1 cellular context compared by ENCODE assay signal in the genomic region with DNA sequence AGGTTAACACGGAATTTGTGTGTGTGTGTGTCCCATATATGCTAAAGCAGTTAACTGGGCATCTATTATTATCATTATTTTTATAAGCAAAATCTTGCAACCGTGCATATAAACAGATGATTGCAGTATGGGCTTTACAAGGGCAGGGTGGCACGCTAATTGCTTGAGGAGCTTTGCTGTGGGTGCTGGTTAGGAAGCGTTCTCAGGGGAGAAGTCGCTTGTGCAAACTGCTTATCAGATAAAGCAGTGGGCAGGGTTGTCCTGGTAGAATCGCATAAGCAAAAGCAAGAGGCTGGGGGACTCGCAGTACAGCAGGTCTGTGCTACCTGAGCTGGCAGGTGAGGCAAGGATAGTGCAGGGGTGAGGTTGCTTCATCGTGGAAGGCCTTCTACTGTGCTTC.
TF ChIP-seq lines count a peak whose summit lies in the region.

No MANE protein-coding gene starts in this region.

TF ChIP-seq in IMR-90, 13 proteins besides CTCF, POLR2A, EP300 and RAD21:
- TF ChIP-seq RCOR1 (IDR thresholded peaks at IDR 0.05; ENCODE audit: insufficient replicate concordance, low read length) (no peak), MAZ (IDR thresholded peaks at IDR 0.05; ENCODE audit: borderline replicate concordance, low read depth, low read length) (no peak), SMC3 (IDR thresholded peaks at IDR 0.05; ENCODE audit: low read depth, low read length) (no peak), MXI1 (IDR thresholded peaks at IDR 0.05; ENCODE audit: borderline replicate concordance, low read depth, low read length) (no peak), NFE2L2 (IDR thresholded peaks at IDR 0.05; ENCODE audit: low read depth, low read length) (no peak), ELK1 (IDR thresholded peaks at IDR 0.05; ENCODE audit: borderline replicate concordance, low read depth, low read length) (no peak), CEBPB (IDR thresholded peaks at IDR 0.05; ENCODE audit: low read depth, low read length) (no peak), CHD1 (IDR thresholded peaks at IDR 0.05; ENCODE audit: low read depth, low read length) (no peak)
- TF ChIP-seq, protein P1, sequence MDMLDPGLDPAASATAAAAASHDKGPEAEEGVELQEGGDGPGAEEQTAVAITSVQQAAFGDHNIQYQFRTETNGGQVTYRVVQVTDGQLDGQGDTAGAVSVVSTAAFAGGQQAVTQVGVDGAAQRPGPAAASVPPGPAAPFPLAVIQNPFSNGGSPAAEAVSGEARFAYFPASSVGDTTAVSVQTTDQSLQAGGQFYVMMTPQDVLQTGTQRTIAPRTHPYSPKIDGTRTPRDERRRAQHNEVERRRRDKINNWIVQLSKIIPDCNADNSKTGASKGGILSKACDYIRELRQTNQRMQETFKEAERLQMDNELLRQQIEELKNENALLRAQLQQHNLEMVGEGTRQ (IDR thresholded peaks at IDR 0.05; ENCODE audit: low read depth, low read length) = no peak
